ENCODE assay signal across 9 cellular contexts in the genomic region with DNA sequence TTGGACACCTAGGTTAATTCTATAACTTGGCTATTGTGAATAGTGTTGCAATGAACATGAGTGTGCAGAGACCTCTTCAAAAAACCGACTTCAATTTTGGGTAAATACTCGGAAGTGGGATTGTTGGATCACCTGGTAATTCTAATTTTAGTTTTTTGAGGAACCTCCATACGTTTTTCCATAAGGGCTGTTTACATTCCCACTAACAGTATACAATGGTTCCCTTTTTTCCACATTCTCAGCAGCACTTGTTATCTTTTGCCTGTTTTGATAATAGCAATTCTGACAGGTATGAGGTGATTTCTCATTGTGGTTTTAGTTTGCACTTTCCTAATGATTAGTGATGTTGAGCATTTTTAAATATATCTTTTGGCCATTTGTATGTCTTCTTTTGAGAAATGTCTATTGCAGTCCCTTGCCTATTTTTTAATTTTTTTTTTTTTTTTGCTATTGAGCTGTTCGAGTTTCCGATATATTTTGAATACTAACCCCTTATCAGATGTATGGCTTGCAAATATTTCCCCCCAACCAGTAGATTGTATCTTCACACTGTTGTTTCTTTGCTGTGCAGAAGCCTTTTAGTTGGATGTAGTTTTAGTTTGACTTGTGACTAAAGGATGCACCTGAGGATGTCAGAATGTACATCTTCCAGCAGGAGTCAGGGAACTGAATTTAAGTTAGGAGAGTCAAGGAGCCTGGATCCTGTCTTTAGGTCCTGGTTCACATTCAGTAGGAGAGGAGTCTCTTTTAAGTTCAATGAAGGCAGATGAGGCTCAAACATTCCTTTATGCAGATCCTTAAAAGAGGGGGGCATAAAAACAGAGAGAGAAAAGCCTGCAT.
DNase-seq lines count a peak whose midpoint lies in the region; ATAC-seq and TF ChIP-seq lines count a peak whose summit lies in the region.
"Had no signal": no experiment of that assay in that cellular context is flagged by ENCODE, and none has a peak within 500 bp of the region (broad histone marks: within the 10 kb centered on the region; RNA-seq: fewer than 3 reads in every experiment).

No MANE protein-coding gene starts in this region.

- H3K4me1 ChIP-seq in naive thymus-derived CD4-positive, alpha-beta T cell (ENCODE audit: control insufficient read depth in 2 of 2, insufficient read depth in 2 of 2, low read length in 2 of 2): peaks cover 6 to 7% of the 10 kb centered on the region in 2 donors

- H3K27ac Mint-ChIP-seq in naive thymus-derived CD4-positive, alpha-beta T cell: peak overlapping the region in 8 of 9 donors; percentile 42 to 97 (median 80)
- no peak overlapping the region for H3K27ac Mint-ChIP-seq in Calu3 (ENCODE audit: unreplicated experiment)

- H3K27me3 Mint-ChIP-seq in naive thymus-derived CD4-positive, alpha-beta T cell: peaks cover 0 to 19% (median 0%) of the 10 kb centered on the region in 5 donors
- peaks cover 32% of the 10 kb centered on the region for H3K27me3 Mint-ChIP-seq in Calu3 (ENCODE audit: unreplicated experiment)

- ATAC-seq in GM19043 (IDR thresholded peaks at IDR 0.05; ENCODE audit: low read depth, unreplicated experiment): peak; percentile 23
- peak; percentile 21 for ATAC-seq in GM21825 (IDR thresholded peaks at IDR 0.05; ENCODE audit: unreplicated experiment)
- ATAC-seq in HG03457 (IDR thresholded peaks at IDR 0.05; ENCODE audit: unreplicated experiment): peak; percentile 31
- peak; percentile 3 for ATAC-seq in naive thymus-derived CD4-positive, alpha-beta T cell

- no peak for DNase-seq in naive thymus-derived CD4-positive, alpha-beta T cell
- DNase-seq in mesenteric fat pad (ENCODE audit: low spot score) (no peak), Calu3 (no peak), RKO (ENCODE audit: low spot score) (no peak), AML-193 (lab: John Stamatoyannopoulos, UW) (no peak)

- H3K27me3 ChIP-seq in naive thymus-derived CD4-positive, alpha-beta T cell (ENCODE audit: control insufficient read depth in 2 of 2, insufficient read depth in 2 of 2, low read length in 2 of 2): no peaks in the 10 kb centered on the region

- TF ChIP-seq CTCF in Calu3 (IDR thresholded peaks at IDR 0.05; ENCODE audit: unreplicated experiment): no peak

- H3K36me3 Mint-ChIP-seq in naive thymus-derived CD4-positive, alpha-beta T cell: no peaks in the 10 kb centered on the region
- H3K36me3 Mint-ChIP-seq in Calu3 (ENCODE audit: insufficient read depth, unreplicated experiment): no peaks in the 10 kb centered on the region

- H3K4me3 ChIP-seq in naive thymus-derived CD4-positive, alpha-beta T cell (ENCODE audit: low read length): no peak overlapping the region

- peaks cover 0 to 4% (median 0%) of the 10 kb centered on the region in 11 donors for H3K9me3 Mint-ChIP-seq in naive thymus-derived CD4-positive, alpha-beta T cell
- H3K9me3 Mint-ChIP-seq in Calu3 (ENCODE audit: low read depth, unreplicated experiment): no peaks in the 10 kb centered on the region
- H3K9me3 Mint-ChIP-seq: stimulated activated naive CD8-positive, alpha-beta T cell treated with anti-CD3 and anti-CD28 coated beads, Interleukin-15, Interleukin-2, amounts not matched to agents 100 ng/mL and 50 ng/mL, for 24 hours had no signal

- no TSS peak for BruUV-seq in Calu3 (replicated peaks; lab: Mats Ljungman, UMichigan)

- intact Hi-C loops in naive thymus-derived CD4-positive, alpha-beta T cell (cut with micrococcal nuclease): loop anchor here (1.0 to 10.0 kb wide), 13 partner anchors 48 to 1550 kb away; partner anchors contain the start of genes SLC30A7 (in 2 of the 2), DPH5 (in 1 of the 2) and EXTL2 (in 1 of the 2)
- intact Hi-C loops in Calu3 (cut with micrococcal nuclease; ENCODE audit: unreplicated experiment): loop anchor here (1.0 to 5.0 kb wide), 2 partner anchors 48 to 435 kb away; no protein-coding TSS in a partner anchor

- no peaks in the 10 kb centered on the region for H3K36me3 ChIP-seq in naive thymus-derived CD4-positive, alpha-beta T cell (ENCODE audit: control insufficient read depth in 2 of 3, insufficient read depth in 3 of 3, low read length in 3 of 3)

- peaks cover 7 to 15% (median 10%) of the 10 kb centered on the region in 7 donors for H3K4me1 Mint-ChIP-seq in naive thymus-derived CD4-positive, alpha-beta T cell
- H3K4me1 Mint-ChIP-seq in Calu3 (ENCODE audit: low read depth, unreplicated experiment): no peaks in the 10 kb centered on the region

- no peaks in the 10 kb centered on the region for H3K9me3 ChIP-seq in naive thymus-derived CD4-positive, alpha-beta T cell (ENCODE audit: control insufficient read depth in 2 of 3, low read length in 3 of 3)

- POLR2A ChIA-PET in naive thymus-derived CD4-positive, alpha-beta T cell (lab: Charles Lee): interaction anchor here (0.6 to 3.3 kb wide), 7 partner anchors 24 to 455 kb away, joined by 3 to 38 read pairs (median 3); no protein-coding TSS in a partner anchor

- CTCF ChIA-PET in naive thymus-derived CD4-positive, alpha-beta T cell (lab: Charles Lee): interaction anchor here (0.8 to 3.5 kb wide), 13 partner anchors 8 to 450 kb away, joined by 3 to 94 read pairs (median 5); no protein-coding TSS in a partner anchor
- CTCF ChIA-PET in Calu3 (lab: Charles Lee): interaction anchor here (0.6 to 2.3 kb wide), 2 partner anchors 47 to 1146 kb away, joined by 4 to 58 read pairs; no protein-coding TSS in a partner anchor

- H3K4me3 Mint-ChIP-seq in naive thymus-derived CD4-positive, alpha-beta T cell: no peak overlapping the region
- no peak overlapping the region for H3K4me3 Mint-ChIP-seq in Calu3 (ENCODE audit: low read depth, unreplicated experiment)

- no peak overlapping the region for H3K27ac ChIP-seq in naive thymus-derived CD4-positive, alpha-beta T cell (ENCODE audit: low read depth, low read length)
